ENCODE assay signal across 1 cellular context in the genomic region with DNA sequence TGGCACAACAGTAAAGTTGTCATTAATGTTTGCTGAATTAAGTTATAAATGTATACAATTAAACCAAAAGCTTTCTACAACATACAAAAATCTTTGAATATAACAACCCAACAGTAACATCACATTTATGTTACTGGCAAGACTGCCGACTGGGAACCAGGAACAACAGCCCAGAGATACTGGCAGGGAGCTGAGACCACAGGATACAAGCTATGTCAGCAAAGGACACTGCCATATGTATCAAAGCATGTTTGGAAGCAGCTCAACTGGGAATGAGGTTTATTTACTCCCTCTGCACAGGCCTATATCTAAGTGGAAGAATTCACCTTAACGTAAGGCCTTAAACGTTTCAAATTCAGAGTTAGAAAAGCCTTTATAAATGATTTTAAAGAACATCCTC.
TF ChIP-seq lines count a peak whose summit lies in the region.

No MANE protein-coding gene starts in this region.

TF ChIP-seq in GM23338, 12 proteins besides CTCF, POLR2A, EP300 and RAD21 (continued from another document):
- TF ChIP-seq, protein P1, sequence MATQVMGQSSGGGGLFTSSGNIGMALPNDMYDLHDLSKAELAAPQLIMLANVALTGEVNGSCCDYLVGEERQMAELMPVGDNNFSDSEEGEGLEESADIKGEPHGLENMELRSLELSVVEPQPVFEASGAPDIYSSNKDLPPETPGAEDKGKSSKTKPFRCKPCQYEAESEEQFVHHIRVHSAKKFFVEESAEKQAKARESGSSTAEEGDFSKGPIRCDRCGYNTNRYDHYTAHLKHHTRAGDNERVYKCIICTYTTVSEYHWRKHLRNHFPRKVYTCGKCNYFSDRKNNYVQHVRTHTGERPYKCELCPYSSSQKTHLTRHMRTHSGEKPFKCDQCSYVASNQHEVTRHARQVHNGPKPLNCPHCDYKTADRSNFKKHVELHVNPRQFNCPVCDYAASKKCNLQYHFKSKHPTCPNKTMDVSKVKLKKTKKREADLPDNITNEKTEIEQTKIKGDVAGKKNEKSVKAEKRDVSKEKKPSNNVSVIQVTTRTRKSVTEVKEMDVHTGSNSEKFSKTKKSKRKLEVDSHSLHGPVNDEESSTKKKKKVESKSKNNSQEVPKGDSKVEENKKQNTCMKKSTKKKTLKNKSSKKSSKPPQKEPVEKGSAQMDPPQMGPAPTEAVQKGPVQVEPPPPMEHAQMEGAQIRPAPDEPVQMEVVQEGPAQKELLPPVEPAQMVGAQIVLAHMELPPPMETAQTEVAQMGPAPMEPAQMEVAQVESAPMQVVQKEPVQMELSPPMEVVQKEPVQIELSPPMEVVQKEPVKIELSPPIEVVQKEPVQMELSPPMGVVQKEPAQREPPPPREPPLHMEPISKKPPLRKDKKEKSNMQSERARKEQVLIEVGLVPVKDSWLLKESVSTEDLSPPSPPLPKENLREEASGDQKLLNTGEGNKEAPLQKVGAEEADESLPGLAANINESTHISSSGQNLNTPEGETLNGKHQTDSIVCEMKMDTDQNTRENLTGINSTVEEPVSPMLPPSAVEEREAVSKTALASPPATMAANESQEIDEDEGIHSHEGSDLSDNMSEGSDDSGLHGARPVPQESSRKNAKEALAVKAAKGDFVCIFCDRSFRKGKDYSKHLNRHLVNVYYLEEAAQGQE (IDR thresholded peaks at IDR 0.05; ENCODE audit: unreplicated experiment): no peak
- TF ChIP-seq, protein P2, sequence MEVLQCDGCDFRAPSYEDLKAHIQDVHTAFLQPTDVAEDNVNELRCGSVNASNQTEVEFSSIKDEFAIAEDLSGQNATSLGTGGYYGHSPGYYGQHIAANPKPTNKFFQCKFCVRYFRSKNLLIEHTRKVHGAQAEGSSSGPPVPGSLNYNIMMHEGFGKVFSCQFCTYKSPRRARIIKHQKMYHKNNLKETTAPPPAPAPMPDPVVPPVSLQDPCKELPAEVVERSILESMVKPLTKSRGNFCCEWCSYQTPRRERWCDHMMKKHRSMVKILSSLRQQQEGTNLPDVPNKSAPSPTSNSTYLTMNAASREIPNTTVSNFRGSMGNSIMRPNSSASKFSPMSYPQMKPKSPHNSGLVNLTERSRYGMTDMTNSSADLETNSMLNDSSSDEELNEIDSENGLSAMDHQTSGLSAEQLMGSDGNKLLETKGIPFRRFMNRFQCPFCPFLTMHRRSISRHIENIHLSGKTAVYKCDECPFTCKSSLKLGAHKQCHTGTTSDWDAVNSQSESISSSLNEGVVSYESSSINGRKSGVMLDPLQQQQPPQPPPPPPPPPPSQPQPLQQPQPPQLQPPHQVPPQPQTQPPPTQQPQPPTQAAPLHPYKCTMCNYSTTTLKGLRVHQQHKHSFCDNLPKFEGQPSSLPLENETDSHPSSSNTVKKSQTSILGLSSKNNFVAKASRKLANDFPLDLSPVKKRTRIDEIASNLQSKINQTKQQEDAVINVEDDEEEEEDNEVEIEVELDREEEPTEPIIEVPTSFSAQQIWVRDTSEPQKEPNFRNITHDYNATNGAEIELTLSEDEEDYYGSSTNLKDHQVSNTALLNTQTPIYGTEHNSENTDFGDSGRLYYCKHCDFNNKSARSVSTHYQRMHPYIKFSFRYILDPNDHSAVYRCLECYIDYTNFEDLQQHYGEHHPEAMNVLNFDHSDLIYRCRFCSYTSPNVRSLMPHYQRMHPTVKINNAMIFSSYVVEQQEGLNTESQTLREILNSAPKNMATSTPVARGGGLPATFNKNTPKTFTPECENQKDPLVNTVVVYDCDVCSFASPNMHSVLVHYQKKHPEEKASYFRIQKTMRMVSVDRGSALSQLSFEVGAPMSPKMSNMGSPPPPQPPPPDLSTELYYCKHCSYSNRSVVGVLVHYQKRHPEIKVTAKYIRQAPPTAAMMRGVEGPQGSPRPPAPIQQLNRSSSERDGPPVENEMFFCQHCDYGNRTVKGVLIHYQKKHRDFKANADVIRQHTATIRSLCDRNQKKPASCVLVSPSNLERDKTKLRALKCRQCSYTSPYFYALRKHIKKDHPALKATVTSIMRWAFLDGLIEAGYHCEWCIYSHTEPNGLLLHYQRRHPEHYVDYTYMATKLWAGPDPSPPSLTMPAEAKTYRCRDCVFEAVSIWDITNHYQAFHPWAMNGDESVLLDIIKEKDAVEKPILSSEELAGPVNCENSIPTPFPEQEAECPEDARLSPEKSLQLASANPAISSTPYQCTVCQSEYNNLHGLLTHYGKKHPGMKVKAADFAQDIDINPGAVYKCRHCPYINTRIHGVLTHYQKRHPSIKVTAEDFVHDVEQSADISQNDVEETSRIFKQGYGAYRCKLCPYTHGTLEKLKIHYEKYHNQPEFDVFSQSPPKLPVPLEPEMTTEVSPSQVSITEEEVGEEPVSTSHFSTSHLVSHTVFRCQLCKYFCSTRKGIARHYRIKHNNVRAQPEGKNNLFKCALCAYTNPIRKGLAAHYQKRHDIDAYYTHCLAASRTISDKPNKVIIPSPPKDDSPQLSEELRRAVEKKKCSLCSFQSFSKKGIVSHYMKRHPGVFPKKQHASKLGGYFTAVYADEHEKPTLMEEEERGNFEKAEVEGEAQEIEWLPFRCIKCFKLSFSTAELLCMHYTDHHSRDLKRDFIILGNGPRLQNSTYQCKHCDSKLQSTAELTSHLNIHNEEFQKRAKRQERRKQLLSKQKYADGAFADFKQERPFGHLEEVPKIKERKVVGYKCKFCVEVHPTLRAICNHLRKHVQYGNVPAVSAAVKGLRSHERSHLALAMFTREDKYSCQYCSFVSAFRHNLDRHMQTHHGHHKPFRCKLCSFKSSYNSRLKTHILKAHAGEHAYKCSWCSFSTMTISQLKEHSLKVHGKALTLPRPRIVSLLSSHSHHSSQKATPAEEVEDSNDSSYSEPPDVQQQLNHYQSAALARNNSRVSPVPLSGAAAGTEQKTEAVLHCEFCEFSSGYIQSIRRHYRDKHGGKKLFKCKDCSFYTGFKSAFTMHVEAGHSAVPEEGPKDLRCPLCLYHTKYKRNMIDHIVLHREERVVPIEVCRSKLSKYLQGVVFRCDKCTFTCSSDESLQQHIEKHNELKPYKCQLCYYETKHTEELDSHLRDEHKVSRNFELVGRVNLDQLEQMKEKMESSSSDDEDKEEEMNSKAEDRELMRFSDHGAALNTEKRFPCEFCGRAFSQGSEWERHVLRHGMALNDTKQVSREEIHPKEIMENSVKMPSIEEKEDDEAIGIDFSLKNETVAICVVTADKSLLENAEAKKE (CRISPR knock-in tag; IDR thresholded peaks at IDR 0.05): no peak
- TF ChIP-seq STAT1 (IDR thresholded peaks at IDR 0.05; ENCODE audit: unreplicated experiment): no peak
- no peak for TF ChIP-seq ZNF331 (CRISPR knock-in tag; IDR thresholded peaks at IDR 0.05; ENCODE audit: low read depth)
- no peak for TF ChIP-seq ZNF114 (CRISPR knock-in tag; IDR thresholded peaks at IDR 0.05)
- TF ChIP-seq JUNB (IDR thresholded peaks at IDR 0.05; ENCODE audit: unreplicated experiment): no peak
- no peak for TF ChIP-seq NANOG (IDR thresholded peaks at IDR 0.05; ENCODE audit: borderline replicate concordance)
- no peak for TF ChIP-seq POLR2AphosphoS5 (IDR thresholded peaks at IDR 0.05; ENCODE audit: low read depth)
- TF ChIP-seq EZH2 (IDR thresholded peaks at IDR 0.05; ENCODE audit: low read depth, unreplicated experiment): no peak
